8 cellular contexts compared by ENCODE assay signal in genomic region chr7:65037740-65038678, GRCh38. TPM values are rescaled to one million over a fixed set of nuclear protein-coding genes. Genes with fewer than 3 reads are reported as not detected.
A peak's percentile ranks its signal among the peaks of the same experiment; 100 is the strongest.
DNase-seq lines count a peak whose midpoint lies in the region; ATAC-seq and TF ChIP-seq lines count a peak whose summit lies in the region.

No MANE protein-coding gene starts in this region.

- no peak for TF ChIP-seq CTCF in OCI-LY3 (IDR thresholded peaks at IDR 0.05; ENCODE audit: low read depth, low read length)
- peak; percentile 11 for TF ChIP-seq CTCF in epithelial cell of proximal tubule (conservative IDR thresholded peaks at IDR 0.05; ENCODE audit: low read depth, low read length)

- peak; percentile 62 for DNase-seq in DMS153 treated with DMSO at 0.1 percent for 48 hours (lab: John Stamatoyannopoulos, UW; ENCODE audit: unreplicated experiment)
- peak; percentile 73 for DNase-seq in HuH-7.5 (ENCODE audit: low spot score)
- peak; percentile 87 for DNase-seq in activated T-cell treated with anti-CD3 and anti-CD28 coated beads for 4 hours
- DNase-seq in epithelial cell of proximal tubule (ENCODE audit: low read depth), result no peak
- DNase-seq in myocyte (ENCODE audit: low read depth), result peak; percentile 97
- DNase-seq in stimulated activated CD8-positive, alpha-beta memory T cell treated with anti-CD3 and anti-CD28 coated beads, Interleukin-7, amount 100 ng/mL, for 24 hours (ENCODE audit: low read depth), result peak; percentile 81

- H4K20me1 ChIP-seq in OCI-LY3 (ENCODE audit: insufficient read depth, low read length), result peaks cover 8% of the 10 kb centered on the region

- H3K4me1 ChIP-seq in OCI-LY3 (ENCODE audit: low read length), result peaks cover 12% of the 10 kb centered on the region

- H3K9me3 ChIP-seq in OCI-LY3 (ENCODE audit: insufficient read depth, low read length), result no peaks in the 10 kb centered on the region

- no peak overlapping the region for H2AFZ ChIP-seq in OCI-LY3 (ENCODE audit: low read depth, low read length)

- H3K36me3 ChIP-seq in OCI-LY3 (replicated peaks; ENCODE audit: low read depth, low read length), result no peaks in the 10 kb centered on the region

- H3K79me2 ChIP-seq in OCI-LY3 (ENCODE audit: low read length), result peaks cover 24% of the 10 kb centered on the region

- peak overlapping the region; percentile 68 for H3K9ac ChIP-seq in OCI-LY3 (ENCODE audit: low read length)

- H3K4me3 ChIP-seq in OCI-LY3 (ENCODE audit: low read length), result peak overlapping the region; percentile 87
- peak overlapping the region; percentile 66 for H3K4me3 ChIP-seq in epithelial cell of proximal tubule (ENCODE audit: low read depth, low read length)

- peak overlapping the region; percentile 50 for H3K27ac ChIP-seq in OCI-LY3 (ENCODE audit: low read length)

- peak; percentile 83 for ATAC-seq in GM21529 (IDR thresholded peaks at IDR 0.05; ENCODE audit: unreplicated experiment)

- H3K4me2 ChIP-seq in OCI-LY3 (ENCODE audit: low read length), result peak overlapping the region; percentile 51

- no peaks in the 10 kb centered on the region for H3K27me3 ChIP-seq in OCI-LY3 (ENCODE audit: low read depth, low read length)

RNA-seq across cellular contexts. Expression of gene ERV3-1, which starts 31.5 kb away (rescaled TPM):
- 9.7 and 11.0 TPM in 2 replicates for total RNA-seq in epithelial cell of proximal tubule
- 24.6 and 27.8 TPM in 2 replicates for total RNA-seq in myocyte
- 16.5 TPM for polyA plus RNA-seq in myocyte (2012)

RNA-seq across cellular contexts. Expression of gene ZNF117, which starts 47.2 kb away (rescaled TPM):
- 2.0 and 3.6 TPM in 2 replicates for total RNA-seq in epithelial cell of proximal tubule
- 12.9 and 13.5 TPM in 2 replicates for total RNA-seq in myocyte
- polyA plus RNA-seq in myocyte (2012), result 5.0 TPM
